Comparison of ENCODE assay signal across 8 cellular contexts in genomic region chr7:23106801-23107713, GRCh38. TPM values are rescaled to one million over a fixed set of nuclear protein-coding genes. Genes with fewer than 3 reads are reported as not detected.
DNase-seq lines count a peak whose midpoint lies in the region; ATAC-seq lines count a peak whose summit lies in the region.

No MANE protein-coding gene starts in this region.

- H3K9me3 Mint-ChIP-seq in activated naive CD4-positive, alpha-beta T cell treated with anti-CD3 and anti-CD28 coated beads for 36 hours = no peaks in the 10 kb centered on the region
- H3K9me3 Mint-ChIP-seq in activated naive CD8-positive, alpha-beta T cell (ENCODE audit: low read depth) = no peaks in the 10 kb centered on the region
- H3K9me3 Mint-ChIP-seq in stimulated activated naive CD8-positive, alpha-beta T cell treated with anti-CD3 and anti-CD28 coated beads, Interleukin-15, amount 100 ng/mL, for 72 hours = no peaks in the 10 kb centered on the region

- peaks cover 35% of the 10 kb centered on the region for H3K4me1 Mint-ChIP-seq in activated naive CD4-positive, alpha-beta T cell treated with anti-CD3 and anti-CD28 coated beads for 36 hours (ENCODE audit: low read depth)
- H3K4me1 Mint-ChIP-seq in activated naive CD8-positive, alpha-beta T cell (ENCODE audit: low read depth) = peaks cover 53% of the 10 kb centered on the region
- H3K4me1 Mint-ChIP-seq in stimulated activated naive CD8-positive, alpha-beta T cell treated with anti-CD3 and anti-CD28 coated beads, Interleukin-15, amount 100 ng/mL, for 72 hours = peaks cover 42% of the 10 kb centered on the region

- no peak overlapping the region for H3K27ac Mint-ChIP-seq in activated naive CD4-positive, alpha-beta T cell treated with anti-CD3 and anti-CD28 coated beads for 36 hours
- H3K27ac Mint-ChIP-seq in activated naive CD8-positive, alpha-beta T cell = peak overlapping the region; percentile 98
- peak overlapping the region; percentile 89 to 98 for H3K27ac Mint-ChIP-seq in stimulated activated naive CD8-positive, alpha-beta T cell treated with anti-CD3 and anti-CD28 coated beads, Interleukin-15, amount 100 ng/mL, for 72 hours

- no peak for DNase-seq in activated naive CD4-positive, alpha-beta T cell treated with anti-CD3 and anti-CD28 coated beads for 36 hours
- no peak for DNase-seq in activated naive CD4-positive, alpha-beta T cell treated with anti-CD3 and anti-CD28 coated beads, Interleukin-2, amount 50 U/mL, for 16 hours
- DNase-seq in iris pigment epithelial cell (ENCODE audit: low read depth) (peak; percentile 20), D341Med (ENCODE audit: low spot score) (no peak), GM03348 (ENCODE audit: low spot score) (no peak)
- no peak for DNase-seq in stimulated activated naive CD8-positive, alpha-beta T cell treated with anti-CD3 and anti-CD28 coated beads, Interleukin-15, amount 100 ng/mL, for 72 hours

- CTCF ChIA-PET in activated naive CD4-positive, alpha-beta T cell treated with anti-CD3 and anti-CD28 coated beads for 36 hours (lab: Charles Lee) = interaction anchor here (0.5 to 1.3 kb wide), 5 partner anchors 20 to 380 kb away, joined by 3 to 6 read pairs (median 5); partner anchors contain the start of genes IL6 and NUP42

- intact Hi-C loops in activated naive CD4-positive, alpha-beta T cell treated with anti-CD3 and anti-CD28 coated beads for 36 hours (cut with micrococcal nuclease) = loop anchor here (1.0 to 10.0 kb wide), 6 partner anchors 221 to 1162 kb away; partner anchors contain the start of genes CCDC126, CDCA7L and IGF2BP3

- no peak for ATAC-seq in stimulated activated naive CD8-positive, alpha-beta T cell treated with anti-CD3 and anti-CD28 coated beads, Interleukin-15, amount 100 ng/mL, for 72 hours
- no peak for ATAC-seq in GM19351 (IDR thresholded peaks at IDR 0.05; ENCODE audit: unreplicated experiment)

- no peaks in the 10 kb centered on the region for H3K27me3 Mint-ChIP-seq in activated naive CD4-positive, alpha-beta T cell treated with anti-CD3 and anti-CD28 coated beads for 36 hours (ENCODE audit: low read depth)
- no peaks in the 10 kb centered on the region for H3K27me3 Mint-ChIP-seq in activated naive CD8-positive, alpha-beta T cell
- H3K27me3 Mint-ChIP-seq in stimulated activated naive CD8-positive, alpha-beta T cell treated with anti-CD3 and anti-CD28 coated beads, Interleukin-15, amount 100 ng/mL, for 72 hours = no peaks in the 10 kb centered on the region

- peak overlapping the region; percentile 93 for H3K4me3 Mint-ChIP-seq in activated naive CD4-positive, alpha-beta T cell treated with anti-CD3 and anti-CD28 coated beads for 36 hours
- peak overlapping the region; percentile 96 for H3K4me3 Mint-ChIP-seq in activated naive CD8-positive, alpha-beta T cell
- H3K4me3 Mint-ChIP-seq in stimulated activated naive CD8-positive, alpha-beta T cell treated with anti-CD3 and anti-CD28 coated beads, Interleukin-15, amount 100 ng/mL, for 72 hours = peak overlapping the region; percentile 98 to 99

- H3K36me3 Mint-ChIP-seq in activated naive CD4-positive, alpha-beta T cell treated with anti-CD3 and anti-CD28 coated beads for 36 hours (ENCODE audit: low read depth) = no peaks in the 10 kb centered on the region
- H3K36me3 Mint-ChIP-seq in activated naive CD8-positive, alpha-beta T cell = peaks cover 7% of the 10 kb centered on the region

RNA-seq across cellular contexts. Expression of gene KLHL7, which starts 1.5 kb away (rescaled TPM):
- total RNA-seq in activated naive CD4-positive, alpha-beta T cell treated with anti-CD3 and anti-CD28 coated beads for 36 hours = 10 to 100 TPM; 24.0 to 26.4 TPM
